ENCODE assay signal across 8 cellular contexts in genomic region chr12:9090220-9090619, GRCh38. TPM values are rescaled to one million over a fixed set of nuclear protein-coding genes. Genes with fewer than 3 reads are reported as not detected.
"Had no signal": no experiment of that assay in that cellular context is flagged by ENCODE, and none has a peak within 500 bp of the region (broad histone marks: within the 10 kb centered on the region; RNA-seq: fewer than 3 reads in every experiment).

No MANE protein-coding gene starts in this region.

- FAIRE-seq: H1, H54, HTR-8/SVneo had no signal

- H3K9me3 Mint-ChIP-seq: GM23338, H9 had no signal

- H3K4me2 ChIP-seq: GM23338 had no signal

- H3K36me3 Mint-ChIP-seq: IgD-negative memory B cell had no signal

- H3K27ac Mint-ChIP-seq: GM23338, IgD-negative memory B cell had no signal

- ATAC-seq: GM23338 had no signal

- H3K4me3 Mint-ChIP-seq: GM23338, H9 had no signal

- H2AFZ ChIP-seq: GM23338 had no signal

- H3K4me3 ChIP-seq: GM23338 had no signal

- DNase-seq: H9, HCEC 1CT had no signal

RNA-seq across cellular contexts. Expression of gene A2M, which starts 25.5 kb away (rescaled TPM):
- total RNA-seq: GM23338, H1, HT-29 had no signal
- polyA plus RNA-seq: IgD-negative memory B cell had no signal
